Comparison of ENCODE assay signal across 8 cellular contexts in the genomic region with DNA sequence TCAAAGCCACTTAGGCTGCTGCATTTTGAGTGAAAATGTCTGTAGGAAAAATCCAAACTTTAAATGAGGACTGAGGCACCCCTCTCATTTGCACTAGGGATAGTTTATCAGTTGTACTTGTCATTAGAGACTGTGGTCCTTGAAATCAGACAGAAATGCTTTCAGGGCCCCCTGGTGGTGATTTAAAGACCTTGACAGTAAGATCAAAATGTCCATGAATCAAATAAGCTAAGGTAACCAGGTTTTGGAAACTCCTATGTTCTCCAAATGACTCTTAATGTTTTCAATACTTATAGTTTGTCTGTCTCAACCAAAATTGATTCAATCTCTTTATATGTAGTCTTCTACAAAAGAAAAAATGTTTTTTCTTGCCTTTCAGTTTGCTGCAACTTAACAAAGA. TPM values are rescaled to one million over a fixed set of nuclear protein-coding genes. Genes with fewer than 3 reads are reported as not detected.
DNase-seq lines count a peak whose midpoint lies in the region; ATAC-seq and TF ChIP-seq lines count a peak whose summit lies in the region.

No MANE protein-coding gene starts in this region.

- H3K4me1 ChIP-seq in NT2/D1 (ENCODE audit: insufficient read depth, insufficient read length) (no peaks in the 10 kb centered on the region), ascending aorta (no peaks in the 10 kb centered on the region), tibial artery (no peaks in the 10 kb centered on the region)

- ATAC-seq in GM18519 (IDR thresholded peaks at IDR 0.05; ENCODE audit: low FRiP score, unreplicated experiment): peak; percentile 84
- peak; percentile 87 for ATAC-seq in HG03575 (IDR thresholded peaks at IDR 0.05; ENCODE audit: extremely low read depth, insufficient number of reproducible peaks, low FRiP score, unreplicated experiment)

- intact Hi-C loops in ascending aorta (cut with DNase I): no loop called here
- intact Hi-C loops in tibial artery (cut with DNase I; ENCODE audit: low total_unique reads): no loop called here

- no peaks in the 10 kb centered on the region for H3K9me3 ChIP-seq in NT2/D1 (ENCODE audit: insufficient read depth, low read length)
- H3K9me3 ChIP-seq in ascending aorta: no peaks in the 10 kb centered on the region
- H3K9me3 ChIP-seq in tibial artery: no peaks in the 10 kb centered on the region

- DNase-seq in COLO829 (ENCODE audit: low spot score) (peak; percentile 32), NT2/D1 (ENCODE audit: low read depth, low spot score) (peak; percentile 68), ascending aorta (ENCODE audit: low spot score in 2 of 2) (no peak), left kidney (ENCODE audit: low read depth, low spot score) (peak; percentile 80), tibial artery (no peak), coronary artery (ENCODE audit: low spot score) (no peak)

- H3K27me3 ChIP-seq in NT2/D1 (ENCODE audit: insufficient read depth, insufficient read length) (no peaks in the 10 kb centered on the region), ascending aorta (no peaks in the 10 kb centered on the region), tibial artery (peaks cover 0 to 3% of the 10 kb centered on the region in 2 donors)

- H3K9ac ChIP-seq in NT2/D1 (ENCODE audit: insufficient read length, low read depth): no peak overlapping the region

- TF ChIP-seq CTCF in ascending aorta (IDR thresholded peaks at IDR 0.05) (peak in 2 of 3 experiments; percentile 28 to 43), tibial artery (IDR thresholded peaks at IDR 0.05) (peak; percentile 29 to 46), coronary artery (IDR thresholded peaks at IDR 0.05) (no peak)

- H3K4me3 ChIP-seq in NT2/D1 (ENCODE audit: insufficient read length, low read depth) (no peak overlapping the region), ascending aorta (no peak overlapping the region), tibial artery (no peak overlapping the region), coronary artery (no peak overlapping the region)

- H3K27ac ChIP-seq in ascending aorta: no peak overlapping the region
- H3K27ac ChIP-seq in tibial artery: no peak overlapping the region
- no peak overlapping the region for H3K27ac ChIP-seq in coronary artery

- H3K36me3 ChIP-seq in NT2/D1 (ENCODE audit: insufficient read depth, insufficient read length, low read length): no peaks in the 10 kb centered on the region
- no peaks in the 10 kb centered on the region for H3K36me3 ChIP-seq in ascending aorta
- H3K36me3 ChIP-seq in tibial artery: no peaks in the 10 kb centered on the region

RNA-seq across cellular contexts. Expression of a gene that starts 28.8 kb away (rescaled TPM):
- 20.5 TPM for total RNA-seq in ascending aorta

Comparison
In these comparisons a context has a peak if more than half of its experiments do, and no peak if none do; other contexts are left out.
1. DNase-seq: peak in COLO829 (single experiment), NT2/D1 (single experiment) and left kidney (single experiment); none in ascending aorta (0 of 2), tibial artery (0 of 2) and coronary artery (single experiment).